In the genomic region with DNA sequence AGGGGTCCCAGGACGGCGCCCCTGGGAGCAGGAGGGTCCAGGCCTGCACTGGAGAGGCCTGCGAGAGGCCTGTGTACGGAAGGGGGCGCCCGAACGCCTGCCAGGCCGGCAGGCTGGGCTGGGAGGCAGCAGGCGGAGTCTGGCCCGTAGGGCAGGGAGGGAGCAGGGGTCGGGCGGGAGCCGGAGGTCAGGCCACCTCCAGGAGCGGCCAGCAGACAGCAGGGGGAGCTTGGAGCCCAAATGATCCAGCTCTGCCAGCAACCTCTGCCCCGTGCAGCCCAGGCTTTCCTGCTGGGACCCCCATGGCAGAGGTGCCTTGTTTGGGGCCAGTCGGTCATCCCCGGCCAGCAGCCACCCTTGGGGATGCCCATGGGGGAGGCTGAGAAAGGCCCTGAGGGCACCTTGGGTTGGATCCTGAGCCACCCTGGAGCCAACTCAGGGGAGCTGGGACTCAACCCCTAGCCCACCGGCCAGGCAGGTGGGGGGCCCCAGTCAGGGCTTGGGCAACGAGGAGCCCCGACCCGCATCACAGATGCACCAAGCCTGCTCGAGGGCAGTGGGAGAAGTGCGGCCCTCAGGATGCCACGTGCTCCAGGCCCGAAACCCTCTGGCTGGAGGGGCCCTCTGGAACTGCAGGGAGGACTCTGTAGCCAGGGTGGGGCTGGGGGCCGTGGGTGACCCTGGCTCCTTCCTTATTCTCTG, we compare ENCODE assay signal across 10 cellular contexts. TPM values are rescaled to one million over a fixed set of nuclear protein-coding genes. Genes with fewer than 3 reads are reported as not detected.
A peak's percentile ranks its signal among the peaks of the same experiment; 100 is the strongest.
DNase-seq lines count a peak whose midpoint lies in the region; ATAC-seq and TF ChIP-seq lines count a peak whose summit lies in the region.
"Had no signal": no experiment of that assay in that cellular context is flagged by ENCODE, and none has a peak within 500 bp of the region (broad histone marks: within the 10 kb centered on the region; RNA-seq: fewer than 3 reads in every experiment).

No MANE protein-coding gene starts in this region.

- H3K27me3 ChIP-seq in HAP-1 (ENCODE audit: low read depth) = no peaks in the 10 kb centered on the region

- no peaks in the 10 kb centered on the region for H3K36me3 Mint-ChIP-seq in activated B cell treated with CpG ODN at 0.5 μM for 24 hours (ENCODE audit: low read depth)

- H3K27ac ChIP-seq in 22Rv1 = no peak overlapping the region

- DNase-seq in HAP-1 (ENCODE audit: low spot score in 2 of 2) (peak; percentile 22 to 83), activated B cell treated with CpG ODN at 0.5 μM for 24 hours (no peak), left kidney (ENCODE audit: low read depth, low spot score) (peak; percentile 62), T-helper 2 cell (no peak), NCI-H345 (lab: John Stamatoyannopoulos, UW) (no peak)
- DNase-seq: anterior cingulate cortex, NCI-H1436 treated with DMSO at 0.1 percent for 48 hours had no signal

- in situ Hi-C loops in HAP-1 (cut with MboI; ENCODE audit: low sequenced_read_pairs) = no loop called here

- CTCF ChIA-PET in activated B cell treated with CpG ODN at 0.5 μM for 24 hours (lab: Charles Lee) = interaction anchor here (1.1 to 1.7 kb wide), 5 partner anchors 7 to 326 kb away, joined by 3 to 6 read pairs (median 5); no protein-coding TSS in a partner anchor

- no peaks in the 10 kb centered on the region for H3K4me1 ChIP-seq in HAP-1

- H3K9me3 ChIP-seq in HAP-1 = no peaks in the 10 kb centered on the region

- ATAC-seq in activated B cell treated with CpG ODN at 0.5 μM for 24 hours (ENCODE audit: low read depth) (peak; percentile 58), GM21390 (IDR thresholded peaks at IDR 0.05; ENCODE audit: unreplicated experiment) (no peak), HG02610 (IDR thresholded peaks at IDR 0.05; ENCODE audit: unreplicated experiment) (no peak)

- POLR2A ChIA-PET in activated B cell treated with CpG ODN at 0.5 μM for 24 hours (lab: Charles Lee) = no interaction called here

- H3K4me3 ChIP-seq in HAP-1 = no peak overlapping the region

- no peak overlapping the region for H3K4me3 Mint-ChIP-seq in activated B cell treated with CpG ODN at 0.5 μM for 24 hours

- H3K27ac Mint-ChIP-seq in activated B cell treated with CpG ODN at 0.5 μM for 24 hours = no peak overlapping the region

- no peaks in the 10 kb centered on the region for H3K9me3 Mint-ChIP-seq in activated B cell treated with CpG ODN at 0.5 μM for 24 hours

- peaks cover 12% of the 10 kb centered on the region for H3K27me3 Mint-ChIP-seq in activated B cell treated with CpG ODN at 0.5 μM for 24 hours

- intact Hi-C loops in activated B cell treated with CpG ODN at 0.5 μM for 24 hours (cut with micrococcal nuclease) = no loop called here

- no peaks in the 10 kb centered on the region for H3K36me3 ChIP-seq in HAP-1 (replicated peaks)

- no peaks in the 10 kb centered on the region for H3K4me1 Mint-ChIP-seq in activated B cell treated with CpG ODN at 0.5 μM for 24 hours

- TF ChIP-seq CTCF in 22Rv1 (IDR thresholded peaks at IDR 0.05) = peak; percentile 78
- TF ChIP-seq CTCF in activated B cell treated with CpG ODN at 0.5 μM for 24 hours (IDR thresholded peaks at IDR 0.05) = no peak

RNA-seq across cellular contexts. Expression of a gene that starts 9.6 kb away (rescaled TPM):
- total RNA-seq in activated B cell treated with CpG ODN at 0.5 μM for 24 hours = not detected in 2 replicates

RNA-seq across cellular contexts. Expression of a gene that starts 13.6 kb away (rescaled TPM):
- total RNA-seq in activated B cell treated with CpG ODN at 0.5 μM for 24 hours = 1.0 and 1.5 TPM in 2 replicates

RNA-seq across cellular contexts. Expression of a gene that starts 27.7 kb away (rescaled TPM):
- total RNA-seq in activated B cell treated with CpG ODN at 0.5 μM for 24 hours = 301 and 303 TPM in 2 replicates

Comparison
In these comparisons a context has a peak if more than half of its experiments do, and no peak if none do; other contexts are left out.
1. DNase-seq: peak in HAP-1 (2 of 2) and left kidney (single experiment); none in activated B cell treated with CpG ODN at 0.5 μM for 24 hours (single experiment), T-helper 2 cell (0 of 5) and NCI-H345 (single experiment).